8 cellular contexts compared by ENCODE assay signal in genomic region chrX:72130762-72131231, GRCh38. TPM values are rescaled to one million over a fixed set of nuclear protein-coding genes. Genes with fewer than 3 reads are reported as not detected.
DNase-seq lines count a peak whose midpoint lies in the region; ATAC-seq and TF ChIP-seq lines count a peak whose summit lies in the region.
"Had no signal": no experiment of that assay in that cellular context is flagged by ENCODE, and none has a peak within 500 bp of the region (broad histone marks: within the 10 kb centered on the region; RNA-seq: fewer than 3 reads in every experiment).

No MANE protein-coding gene starts in this region.

- H3K4me2 ChIP-seq in H9 (ENCODE audit: insufficient read depth, insufficient read length, low read length) = peak overlapping the region; percentile 73

- no CpG with 5 or more reads among the region's 29 CpGs for WGBS in H9 (ENCODE audit: extremely low coverage, insufficient read length, low lambda C conversion rate)

- no peaks in the 10 kb centered on the region; the same call in 1 of the 2 replicates for H3K4me1 ChIP-seq in H9 (ENCODE audit: insufficient read depth, low read length)
- H3K4me1 ChIP-seq in left lung = peaks cover 0 to 24% of the 10 kb centered on the region in 2 donors
- H3K4me1 ChIP-seq in stomach smooth muscle (ENCODE audit: control insufficient read depth, insufficient read depth, low read length) = peaks cover 23% of the 10 kb centered on the region

- H2BK20ac ChIP-seq in H9 (ENCODE audit: low read depth, low read length, poor library complexity, severe bottlenecking) = no peak overlapping the region

- H3K23me2 ChIP-seq in H9 (ENCODE audit: insufficient read length, low read depth, low read length, poor library complexity, severe bottlenecking) = no peaks in the 10 kb centered on the region

- H3K27me3 Mint-ChIP-seq in H9 (ENCODE audit: low read depth) = peaks cover 74% of the 10 kb centered on the region
- H3K27me3 Mint-ChIP-seq in chondrocyte (ENCODE audit: low read depth) = no peaks in the 10 kb centered on the region

- H3K27ac ChIP-seq in H9 (ENCODE audit: insufficient read length, low read depth, low read length) = no peak overlapping the region
- no peak overlapping the region for H3K27ac ChIP-seq in left lung
- peak overlapping the region; percentile 70 for H3K27ac ChIP-seq in stomach smooth muscle (ENCODE audit: low read length)

- peaks cover 13% of the 10 kb centered on the region; the same call in 1 of the 2 replicates for H3K27me3 ChIP-seq in H9 (ENCODE audit: insufficient read depth, low read length)
- peaks cover 0 to 12% of the 10 kb centered on the region in 2 donors for H3K27me3 ChIP-seq in left lung
- H3K27me3 ChIP-seq in stomach smooth muscle (ENCODE audit: control insufficient read depth in 1 of 2, insufficient read depth in 2 of 2, low read length in 2 of 2) = peaks cover 0 to 31% of the 10 kb centered on the region in 2 donors

- peak; percentile 34 for DNase-seq in H9
- DNase-seq in chondrocyte (ENCODE audit: low spot score) = no peak
- DNase-seq in left lung = no peak
- DNase-seq in NCI-H1436 (lab: John Stamatoyannopoulos, UW) = no peak
- DNase-seq in activated T-cell treated with anti-CD3 and anti-CD28 coated beads for 4 hours = no peak
- DNase-seq: effector CD4-positive, alpha-beta T cell had no signal

- no peaks in the 10 kb centered on the region for H3K79me2 ChIP-seq in H9 (ENCODE audit: insufficient read depth, low read length)

- peak overlapping the region; percentile 29 to 41 for H3K4me3 ChIP-seq in left lung
- peak overlapping the region; percentile 63 to 71 for H3K4me3 ChIP-seq in stomach smooth muscle (ENCODE audit: low read length in 2 of 2)

- no peak overlapping the region for H2BK15ac ChIP-seq in H9 (ENCODE audit: low read depth, low read length)

- no peaks in the 10 kb centered on the region for H3K79me1 ChIP-seq in H9 (ENCODE audit: insufficient read depth, low read depth, low read length, poor library complexity, severe bottlenecking)

- H3K36me3 Mint-ChIP-seq in H9 (ENCODE audit: insufficient read depth in 1 of 3, low read depth in 3 of 3) (peaks cover 27 to 34% (median 28%) of the 10 kb centered on the region in 3 experiments), chondrocyte (ENCODE audit: low read depth) (no peaks in the 10 kb centered on the region)

- H3K9me3 ChIP-seq in H9 (ENCODE audit: control insufficient read depth, low read depth, low read length) (peaks cover 23% of the 10 kb centered on the region), left lung (no peaks in the 10 kb centered on the region), stomach smooth muscle (ENCODE audit: control insufficient read depth in 2 of 2, low read length in 2 of 2) (no peaks in the 10 kb centered on the region)

- peak overlapping the region; percentile 53 for H3K18ac ChIP-seq in H9 (ENCODE audit: insufficient read length, low read depth, low read length)

- intact Hi-C loops in left lung (cut with DNase I) = no loop called here

- H2AFZ ChIP-seq in H9 (ENCODE audit: low read length) = no peak overlapping the region

- H4K91ac ChIP-seq in H9 (ENCODE audit: insufficient read length, low read depth, low read length) = no peak overlapping the region

- H3K56ac ChIP-seq in H9 (ENCODE audit: insufficient read length, low read depth, low read length) = no peak overlapping the region

- no peak for TF ChIP-seq CTCF in H9 (conservative IDR thresholded peaks at IDR 0.05)
- TF ChIP-seq CTCF in chondrocyte (IDR thresholded peaks at IDR 0.05) = no peak
- no peak for TF ChIP-seq CTCF in left lung (IDR thresholded peaks at IDR 0.05)

- no peak overlapping the region for H3K27ac Mint-ChIP-seq in H9
- H3K27ac Mint-ChIP-seq in chondrocyte (ENCODE audit: unreplicated experiment) = no peak overlapping the region

- H3K4me3 Mint-ChIP-seq in H9 (peak overlapping the region; percentile 52 to 75), chondrocyte (ENCODE audit: unreplicated experiment) (peak overlapping the region; percentile 73)

- H3K36me3 ChIP-seq in left lung (no peaks in the 10 kb centered on the region), stomach smooth muscle (ENCODE audit: control insufficient read depth in 2 of 2, insufficient read depth in 2 of 2, low read length in 2 of 2) (no peaks in the 10 kb centered on the region)

- H3K23ac ChIP-seq in H9 (ENCODE audit: insufficient read length, low read depth, low read length) = no peak overlapping the region

- no peak overlapping the region for H2BK5ac ChIP-seq in H9 (ENCODE audit: insufficient read length, low read length)

- H3K9me3 Mint-ChIP-seq in H9 (peaks cover 76 to 80% of the 10 kb centered on the region in 2 experiments), chondrocyte (ENCODE audit: low read depth) (no peaks in the 10 kb centered on the region)

- no peak overlapping the region for H3K9ac ChIP-seq in H9 (ENCODE audit: extremely low read depth, insufficient read length, low read length)
- peak overlapping the region in 1 of 2 donors; percentile 55 for H3K9ac ChIP-seq in stomach smooth muscle (ENCODE audit: low read length in 2 of 2)

- H3T11ph ChIP-seq in H9 (ENCODE audit: low read length) = no peak overlapping the region

- ATAC-seq in left lung (no peak), GM21576 (IDR thresholded peaks at IDR 0.05; ENCODE audit: unreplicated experiment) (no peak)

- H4K5ac ChIP-seq in H9 (ENCODE audit: insufficient read length, low read depth, low read length) = no peak overlapping the region

- H3K4ac ChIP-seq in H9 (ENCODE audit: low read depth, low read length) = no peak overlapping the region

- no peak overlapping the region for H4K8ac ChIP-seq in H9 (replicated peaks; ENCODE audit: insufficient read length, low read depth, low read length)

- H3K14ac ChIP-seq in H9 (ENCODE audit: insufficient read depth, low read length) = no peak overlapping the region; the same call in 1 of the 2 replicates

- no peak overlapping the region for H2BK120ac ChIP-seq in H9 (ENCODE audit: low read depth, low read length, poor library complexity, severe bottlenecking)

- H2BK12ac ChIP-seq in H9 (ENCODE audit: insufficient read length, low read depth, low read length) = no peak overlapping the region

- H2AK5ac ChIP-seq in H9 (ENCODE audit: insufficient read length, low read length) = no peak overlapping the region

- H4K20me1 ChIP-seq in H9 (ENCODE audit: control insufficient read depth, insufficient read depth, insufficient read length) = no peaks in the 10 kb centered on the region

- peaks cover 15 to 18% of the 10 kb centered on the region in 2 experiments for H3K4me1 Mint-ChIP-seq in H9
- peaks cover 19% of the 10 kb centered on the region for H3K4me1 Mint-ChIP-seq in chondrocyte (ENCODE audit: low read depth)

RNA-seq across cellular contexts. Expression of gene RTL5, which starts 0.9 kb away (rescaled TPM):
- total RNA-seq in H9 (2021) = 1.1 and 1.2 TPM in 2 replicates
- 8.5 to 14.4 TPM (median 14.1 TPM) in 3 replicates for total RNA-seq in chondrocyte
- 10 to 100 TPM; 10.6 to 13.3 TPM for total RNA-seq in left lung

RNA-seq across cellular contexts. Expression of gene PIN4, which starts 50.8 kb away (rescaled TPM):
- total RNA-seq in H9 (2021) (15.6 and 16.3 TPM in 2 replicates), chondrocyte (8.7 to 13.4 TPM (median 9.5 TPM) in 3 replicates), left lung (1 to 10 TPM; 7.6 to 9.0 TPM)
